26 cellular contexts compared by ENCODE assay signal in genomic region chr11:78657441-78657840, GRCh38.
A peak's percentile ranks its signal among the peaks of the same experiment; 100 is the strongest.
DNase-seq lines count a peak whose midpoint lies in the region; ATAC-seq, FAIRE-seq and TF ChIP-seq lines count a peak whose summit lies in the region.
"Had no signal": no experiment of that assay in that cellular context is flagged by ENCODE, and none has a peak within 500 bp of the region (broad histone marks: within the 10 kb centered on the region; RNA-seq: fewer than 3 reads in every experiment).

No MANE protein-coding gene starts in this region.

- peak overlapping the region; percentile 69 for H3K27ac Mint-ChIP-seq in nephron progenitor cell
- H3K27ac Mint-ChIP-seq: CD14-positive monocyte; CD4-positive, alpha-beta T cell; CD8-positive, alpha-beta memory T cell; GM23338; H9 had no signal

- peak; percentile 28 for DNase-seq in activated CD8-positive, alpha-beta memory T cell treated with anti-CD3 and anti-CD28 coated beads for 24 hours
- no peak for DNase-seq in activated CD8-positive, alpha-beta memory T cell treated with anti-CD3 and anti-CD28 coated beads, Interleukin-2, amount 50 U/mL, for 48 hours
- peak; percentile 14 for DNase-seq in islet precursor cell
- no peak for DNase-seq in nephron progenitor cell
- peak; percentile 52 to 84 for DNase-seq in vagina (ENCODE audit: extremely low spot score in 2 of 2)
- no peak for DNase-seq in kidney
- DNase-seq: 8988T; ACHN; AML-193; BE2C; CD4-positive, alpha-beta T cell; CD8-positive, alpha-beta memory T cell; DMS 273 treated with DMSO at 0.1 percent for 48 hours; DMS79; EL; GDM1; H9 had no signal

- H3K4me1 ChIP-seq in vagina (no peaks in the 10 kb centered on the region), kidney (ENCODE audit: control insufficient read depth in 1 of 2, insufficient read depth in 1 of 2, low read depth in 1 of 2, low read length in 2 of 2) (no peaks in the 10 kb centered on the region)
- H3K4me1 ChIP-seq: A549; BE2C; BLaER1 treated with 17β-estradiol and CSF1 and Interleukin-3, amounts not matched to agents 10 nM and 100 nM had no signal

- H3K9me3 ChIP-seq in vagina (no peaks in the 10 kb centered on the region), kidney (ENCODE audit: control insufficient read depth in 1 of 2, low read length in 2 of 2) (no peaks in the 10 kb centered on the region)
- H3K9me3 ChIP-seq: A549; BE2C; BLaER1 treated with 17β-estradiol and CSF1 and Interleukin-3, amounts not matched to agents 10 nM and 100 nM had no signal

- no peak for FAIRE-seq in kidney (lab: Jason Lieb, UNC)
- FAIRE-seq: A549, D721Med, GM12878, GM19239 had no signal

- H3K27ac ChIP-seq in vagina = no peak overlapping the region
- H3K27ac ChIP-seq in kidney (ENCODE audit: low read depth in 2 of 2, low read length in 2 of 2) = no peak overlapping the region
- H3K27ac ChIP-seq: A549; BLaER1 treated with 17β-estradiol and CSF1 and Interleukin-3, amounts not matched to agents 10 nM and 100 nM had no signal

- intact Hi-C loops in vagina (cut with DNase I) = no loop called here
- intact Hi-C loops in kidney (cut with DNase I) = no loop called here

- H3K4me3 ChIP-seq in vagina (no peak overlapping the region), kidney (ENCODE audit: low read length in 2 of 2) (no peak overlapping the region)
- H3K4me3 ChIP-seq: A549; BLaER1 treated with 17β-estradiol and CSF1 and Interleukin-3, amounts not matched to agents 10 nM and 100 nM; GM12878; GM23338 had no signal

- ATAC-seq in GM19324 (IDR thresholded peaks at IDR 0.05; ENCODE audit: low FRiP score, unreplicated experiment) = no peak
- ATAC-seq: A549, GM12878, GM23338, HCT116 had no signal

- no peak overlapping the region for H3K9ac ChIP-seq in kidney (ENCODE audit: low read length in 2 of 2)
- H3K9ac ChIP-seq: BLaER1 treated with 17β-estradiol and CSF1 and Interleukin-3, amounts not matched to agents 10 nM and 100 nM had no signal

- H3K4me3 Mint-ChIP-seq in nephron progenitor cell = no peak overlapping the region
- H3K4me3 Mint-ChIP-seq: CD14-positive monocyte; CD4-positive, alpha-beta T cell; CD8-positive, alpha-beta memory T cell; GM23338; H9 had no signal

- TF ChIP-seq CTCF in nephron progenitor cell (IDR thresholded peaks at IDR 0.05) (no peak), vagina (IDR thresholded peaks at IDR 0.05) (no peak), kidney (IDR thresholded peaks at IDR 0.05; ENCODE audit: borderline replicate concordance, extremely low read depth, insufficient read depth) (no peak)

- no peaks in the 10 kb centered on the region for H3K9me3 Mint-ChIP-seq in nephron progenitor cell
- H3K9me3 Mint-ChIP-seq: CD14-positive monocyte; CD4-positive, alpha-beta T cell; CD8-positive, alpha-beta memory T cell; GM23338; H9 had no signal

- peaks cover 67% of the 10 kb centered on the region for H3K36me3 Mint-ChIP-seq in nephron progenitor cell (ENCODE audit: low read depth)
- H3K36me3 Mint-ChIP-seq: CD14-positive monocyte; CD8-positive, alpha-beta memory T cell had no signal

- H3K36me3 ChIP-seq in vagina = no peaks in the 10 kb centered on the region
- H3K36me3 ChIP-seq in kidney (ENCODE audit: control insufficient read depth in 1 of 2, insufficient read depth in 2 of 2, low read length in 2 of 2) = no peaks in the 10 kb centered on the region

- H3K27me3 ChIP-seq in vagina = no peaks in the 10 kb centered on the region
- H3K27me3 ChIP-seq: BE2C; BLaER1 treated with 17β-estradiol and CSF1 and Interleukin-3, amounts not matched to agents 10 nM and 100 nM had no signal

- H3K27me3 Mint-ChIP-seq in nephron progenitor cell (ENCODE audit: low read depth, poor library complexity) = peaks cover 4% of the 10 kb centered on the region

- peaks cover 15% of the 10 kb centered on the region for H3K4me1 Mint-ChIP-seq in nephron progenitor cell
- H3K4me1 Mint-ChIP-seq: CD14-positive monocyte; CD8-positive, alpha-beta memory T cell had no signal

- no peak for TF ChIP-seq POLR2A in vagina (IDR thresholded peaks at IDR 0.05)

Comparison
In these comparisons a context has a peak if more than half of its experiments do, and no peak if none do; other contexts are left out.
1. DNase-seq: peak in activated CD8-positive, alpha-beta memory T cell treated with anti-CD3 and anti-CD28 coated beads for 24 hours (single experiment), islet precursor cell (single experiment) and vagina (2 of 2); none in activated CD8-positive, alpha-beta memory T cell treated with anti-CD3 and anti-CD28 coated beads, Interleukin-2, amount 50 U/mL, for 48 hours (single experiment), nephron progenitor cell (single experiment) and kidney (single experiment).